In genomic region chr21:44459712-44460440, GRCh38 we compare ENCODE assay signal across 22 cellular contexts.
"Had no signal": no experiment of that assay in that cellular context is flagged by ENCODE, and none has a peak within 500 bp of the region (broad histone marks: within the 10 kb centered on the region; RNA-seq: fewer than 3 reads in every experiment).

No MANE protein-coding gene starts in this region.

- H3K27ac ChIP-seq: esophagus squamous epithelium, gastroesophageal sphincter, left lung, neutrophil, right atrium auricular region, stomach, thoracic aorta, transverse colon had no signal

- H3K27me3 ChIP-seq: esophagus squamous epithelium, gastroesophageal sphincter, right atrium auricular region, stomach, transverse colon had no signal

- H3K36me3 Mint-ChIP-seq: naive B cell; stimulated activated memory B cell treated with anti-CD40 and anti-IgM and Interleukin-4, amounts not matched to agents 10 μg/mL and 1 μg/mL and 100 μg/mL, for 72 hours had no signal

- H3K36me3 ChIP-seq: esophagus squamous epithelium, left lung, neutrophil, right atrium auricular region, thoracic aorta, transverse colon had no signal

- DNase-seq: effector memory CD8-positive, alpha-beta T cell; esophagus squamous epithelium; foreskin fibroblast; glutamatergic neuron; islet precursor cell; mesenchymal stem cell; midbrain; naive B cell; nephron progenitor cell; stimulated activated CD4-positive, alpha-beta T cell treated with anti-CD3 and anti-CD28 coated beads, Interleukin-15, amount 100 ng/mL, for 24 hours; stimulated activated CD4-positive, alpha-beta T cell treated with anti-CD3 and anti-CD28 coated beads, Interleukin-1b, Interleukin-23, amount 100 ng/mL, for 48 hours; stimulated activated CD4-positive, alpha-beta T cell treated with anti-CD3 and anti-CD28 coated beads, Interleukin-4, amount 100 ng/mL, for 24 hours; stomach; substantia nigra; transverse colon had no signal

- H3K4me3 Mint-ChIP-seq: effector memory CD8-positive, alpha-beta T cell; nephron progenitor cell; stimulated activated memory B cell treated with anti-CD40 and anti-IgM and Interleukin-4, amounts not matched to agents 10 μg/mL and 1 μg/mL and 100 μg/mL, for 72 hours had no signal

- H3K9me3 Mint-ChIP-seq: effector memory CD8-positive, alpha-beta T cell; naive B cell; nephron progenitor cell; stimulated activated memory B cell treated with anti-CD40 and anti-IgM and Interleukin-4, amounts not matched to agents 10 μg/mL and 1 μg/mL and 100 μg/mL, for 72 hours had no signal

- H3K4me1 Mint-ChIP-seq: stimulated activated memory B cell treated with anti-CD40 and anti-IgM and Interleukin-4, amounts not matched to agents 10 μg/mL and 1 μg/mL and 100 μg/mL, for 72 hours had no signal

- H3K27ac Mint-ChIP-seq: naive B cell; nephron progenitor cell; stimulated activated memory B cell treated with anti-CD40 and anti-IgM and Interleukin-4, amounts not matched to agents 10 μg/mL and 1 μg/mL and 100 μg/mL, for 72 hours had no signal

- H3K4me3 ChIP-seq: esophagus squamous epithelium, gastroesophageal sphincter, left lung, lung, right atrium auricular region, stomach, thoracic aorta, transverse colon had no signal

- H3K9me3 ChIP-seq: left lung, neutrophil, right atrium auricular region, stomach, thoracic aorta, transverse colon had no signal

- ATAC-seq: effector memory CD8-positive, alpha-beta T cell; gastroesophageal sphincter; left lung; stimulated activated memory B cell treated with anti-CD40 and anti-IgM and Interleukin-4, amounts not matched to agents 10 μg/mL and 1 μg/mL and 100 μg/mL, for 72 hours had no signal
